8 cellular contexts compared by ENCODE assay signal in the genomic region with DNA sequence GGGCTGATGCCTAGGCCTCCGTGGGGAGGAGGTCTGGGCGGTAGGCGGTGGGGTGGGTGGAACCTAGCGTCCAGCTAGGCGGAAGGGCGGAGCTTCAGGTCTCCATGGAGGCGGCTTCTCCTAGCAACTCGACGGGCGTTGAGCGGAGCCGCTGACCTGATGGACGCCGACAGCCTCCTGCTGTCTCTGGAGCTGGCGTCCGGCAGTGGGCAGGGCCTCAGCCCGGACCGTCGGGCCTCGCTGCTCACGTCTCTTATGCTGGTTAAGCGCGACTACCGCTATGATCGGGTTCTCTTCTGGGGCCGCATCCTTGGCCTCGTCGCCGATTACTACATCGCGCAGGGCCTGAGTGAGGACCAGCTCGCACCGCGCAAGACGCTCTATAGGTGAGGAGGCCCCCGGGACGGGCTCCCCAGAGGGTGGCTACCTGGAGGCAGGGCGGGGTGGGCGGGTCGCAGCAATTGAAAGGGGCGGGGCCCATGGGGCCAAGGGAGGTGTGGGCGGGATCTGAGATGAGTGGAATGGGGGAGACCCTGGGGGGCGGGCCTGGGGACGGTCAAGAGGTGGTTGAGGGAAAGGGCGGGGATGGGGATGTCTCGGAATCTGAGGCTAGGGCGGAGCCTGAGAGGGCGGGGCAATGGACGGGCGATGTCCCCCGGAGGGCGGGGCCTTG. TPM values are rescaled to one million over a fixed set of nuclear protein-coding genes. Genes with fewer than 3 reads are reported as not detected.
DNase-seq lines count a peak whose midpoint lies in the region; ATAC-seq and TF ChIP-seq lines count a peak whose summit lies in the region.

Gene RSPH9, plus strand, starts transcription at position 97 of the 673 bp plus-strand sequence. Its CDS starts 63 bp downstream, at position 160.

- H3K9me3 ChIP-seq in esophagus squamous epithelium (no peaks in the 10 kb centered on the region), suprapubic skin (no peaks in the 10 kb centered on the region)

- H3K36me3 Mint-ChIP-seq in nephron (ENCODE audit: low read depth), result peaks cover 19% of the 10 kb centered on the region

- intact Hi-C loops in esophagus squamous epithelium (cut with DNase I), result no loop called here

- H3K4me1 ChIP-seq in esophagus squamous epithelium, result peaks cover 0 to 19% (median 5%) of the 10 kb centered on the region in 3 donors
- H3K4me1 ChIP-seq in suprapubic skin, result peaks cover 10% of the 10 kb centered on the region

- DNase-seq in GM13977 (ENCODE audit: low spot score) (peak; percentile 72), NCI-H1105 treated with DMSO at 0.1 percent for 48 hours (lab: John Stamatoyannopoulos, UW) (peak; percentile 73), activated T-cell treated with anti-CD3 and anti-CD28 coated beads for 4 hours (peak; percentile 52), esophagus squamous epithelium (lab: John Stamatoyannopoulos, UW) (no peak), suprapubic skin (ENCODE audit: low spot score in 2 of 2) (peak; percentile 81 to 87), HuH-7.5 (ENCODE audit: low spot score) (no peak)

- H3K9me3 Mint-ChIP-seq in nephron, result no peaks in the 10 kb centered on the region

- TF ChIP-seq CTCF in GM13977 (IDR thresholded peaks at IDR 0.05; ENCODE audit: extremely low read depth, insufficient read depth, missing control alignments), result no peak
- TF ChIP-seq CTCF in esophagus squamous epithelium (IDR thresholded peaks at IDR 0.05), result no peak
- no peak for TF ChIP-seq CTCF in nephron (IDR thresholded peaks at IDR 0.05; ENCODE audit: unreplicated experiment in 3 of 3)
- TF ChIP-seq CTCF in suprapubic skin (IDR thresholded peaks at IDR 0.05), result no peak

- in situ Hi-C loops in GM13977 (cut with MboI; ENCODE audit: low pct_unique_long_range_greater_than_20kb, low sequenced_read_pairs, unreplicated experiment), result no loop called here

- H3K4me3 ChIP-seq in esophagus squamous epithelium, result peak within 1 kb of the TSS; percentile 20 to 63 (median 48)
- peak within 1 kb of the TSS; percentile 45 for H3K4me3 ChIP-seq in suprapubic skin

- H3K27me3 ChIP-seq in esophagus squamous epithelium, result no peaks in the 10 kb centered on the region
- no peaks in the 10 kb centered on the region for H3K27me3 ChIP-seq in suprapubic skin

- H3K27ac ChIP-seq in esophagus squamous epithelium, result peak within 1 kb of the TSS; percentile 10 to 78 (median 46)
- no peak within 1 kb of the TSS for H3K27ac ChIP-seq in suprapubic skin

- peaks cover 0 to 26% (median 7%) of the 10 kb centered on the region in 3 donors for H3K36me3 ChIP-seq in esophagus squamous epithelium
- peaks cover 17% of the 10 kb centered on the region for H3K36me3 ChIP-seq in suprapubic skin

- ATAC-seq in HG03520 (IDR thresholded peaks at IDR 0.05; ENCODE audit: unreplicated experiment), result no peak

- H3K27ac Mint-ChIP-seq in nephron, result peak within 1 kb of the TSS; percentile 63 to 74 (median 66)

- TF ChIP-seq POLR2A in esophagus squamous epithelium (IDR thresholded peaks at IDR 0.05), result no peak
- TF ChIP-seq POLR2A in suprapubic skin (IDR thresholded peaks at IDR 0.05), result no peak

- TF ChIP-seq EP300 in suprapubic skin (IDR thresholded peaks at IDR 0.05), result no peak

- WGBS in esophagus squamous epithelium, 2 donors, result 2 to 29% methylated on average over 11 to 26 of the region's 52 CpGs
- 8% methylated on average over 52 of the region's 52 CpGs for WGBS in suprapubic skin

- peaks cover 5% of the 10 kb centered on the region for H3K4me1 Mint-ChIP-seq in nephron

- no peaks in the 10 kb centered on the region for H3K27me3 Mint-ChIP-seq in nephron (ENCODE audit: low read depth)

- H3K4me3 Mint-ChIP-seq in nephron, result peak within 1 kb of the TSS; percentile 84 to 88 (median 86)

RNA-seq across cellular contexts. Expression of gene RSPH9, which starts in this region (rescaled TPM):
- total RNA-seq in esophagus squamous epithelium (under 1 TPM in 2 of 4 donors, not detected in 2; 0.15 to 0.38 TPM), suprapubic skin (under 1 TPM in 2 of 4 donors, not detected in 2; 0.24 to 0.57 TPM)

Comparison
In these comparisons a context has a peak if more than half of its experiments do, and no peak if none do; other contexts are left out.
1. Peak in DNase-seq and H3K4me3 ChIP-seq in suprapubic skin; RNA of the gene not detected or under 1 TPM.
2. DNase-seq: peak in GM13977 (single experiment), NCI-H1105 treated with DMSO at 0.1 percent for 48 hours (single experiment) and activated T-cell treated with anti-CD3 and anti-CD28 coated beads for 4 hours (single experiment); none in esophagus squamous epithelium (single experiment) and HuH-7.5 (single experiment).